8 cellular contexts compared by ENCODE assay signal in the genomic region with DNA sequence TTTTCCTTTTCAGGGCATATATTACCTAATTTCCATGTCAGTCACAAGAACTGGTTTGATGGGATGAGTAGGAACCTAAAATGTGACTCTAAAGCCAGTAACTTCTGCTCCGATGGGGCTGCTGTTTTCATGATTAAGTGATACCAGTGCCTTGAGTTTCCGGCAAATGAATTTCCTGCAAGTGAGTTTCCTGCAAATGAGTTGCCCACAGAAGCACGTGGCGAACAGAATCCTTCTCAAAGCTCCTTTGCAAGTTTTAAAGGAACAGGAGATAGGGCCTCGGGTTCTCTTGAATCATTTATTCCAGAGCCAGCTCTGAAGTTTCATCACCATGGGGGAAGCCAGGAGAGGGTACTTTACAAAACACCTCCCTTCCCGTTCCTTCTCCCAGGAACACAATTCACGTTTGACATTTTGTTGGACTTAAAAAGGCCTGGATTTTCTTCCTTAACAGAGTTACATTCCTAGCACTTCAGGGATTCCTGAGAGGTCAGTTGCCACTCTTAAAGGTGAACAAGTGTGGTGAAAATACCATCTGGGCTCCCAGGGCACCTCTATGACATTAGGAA. TPM values are rescaled to one million over a fixed set of nuclear protein-coding genes. Genes with fewer than 3 reads are reported as not detected.
DNase-seq lines count a peak whose midpoint lies in the region; ATAC-seq, FAIRE-seq and TF ChIP-seq lines count a peak whose summit lies in the region.

No MANE protein-coding gene starts in this region.

- H3K79me2 ChIP-seq in PC-9 (ENCODE audit: low read depth) = peaks cover 25% of the 10 kb centered on the region

- H3K27me3 ChIP-seq in PC-9 (ENCODE audit: insufficient read depth, low read depth) (no peaks in the 10 kb centered on the region), MG63 (no peaks in the 10 kb centered on the region)

- H3F3A ChIP-seq in PC-9 (ENCODE audit: insufficient read depth, low read depth) = peaks cover 34% of the 10 kb centered on the region

- intact Hi-C loops in CD14-positive monocyte (cut with micrococcal nuclease) (no loop called here), PC-9 (cut with micrococcal nuclease; ENCODE audit: unreplicated experiment) (loop anchor here (2.0 kb wide), 1 partner anchor 39 kb away; no protein-coding TSS in a partner anchor)

- peak overlapping the region; percentile 4 to 68 for H3K4me3 Mint-ChIP-seq in CD14-positive monocyte
- H3K4me3 Mint-ChIP-seq in natural killer cell treated with Interleukin-12 subunit alpha and Interleukin-12 subunit beta and Interleukin-15 and Interleukin-18, amount 100 ng/mL, for 72 hours = peak overlapping the region; percentile 92

- TF ChIP-seq CTCF in CD14-positive monocyte (IDR thresholded peaks at IDR 0.05) (no peak), PC-9 (conservative IDR thresholded peaks at IDR 0.05) (no peak), D721Med (IDR thresholded peaks at IDR 0.05; ENCODE audit: insufficient read depth, missing control alignments) (no peak)

- no peaks in the 10 kb centered on the region for H3K9me2 ChIP-seq in PC-9 (ENCODE audit: insufficient read depth)

- peak overlapping the region; percentile 71 to 90 (median 78) for H3K27ac Mint-ChIP-seq in CD14-positive monocyte
- H3K27ac Mint-ChIP-seq in natural killer cell treated with Interleukin-12 subunit alpha and Interleukin-12 subunit beta and Interleukin-15 and Interleukin-18, amount 100 ng/mL, for 72 hours = peak overlapping the region; percentile 87 to 97

- H3K4me3 ChIP-seq in PC-9 (peak overlapping the region; percentile 7; the same call in 1 of the 2 replicates), MG63 (no peak overlapping the region)

- POLR2A ChIA-PET in PC-9 (lab: Charles Lee; ENCODE audit: unreplicated experiment) = interaction anchor here (0.6 to 0.7 kb wide), 3 partner anchors 117 to 633 kb away, joined by 3 to 6 read pairs (median 3); a partner anchor contains a TSS

- no peak for FAIRE-seq in D721Med (lab: Jason Lieb, UNC)

- H3K27me3 Mint-ChIP-seq in CD14-positive monocyte (ENCODE audit: low read depth in 3 of 3) = peaks cover 0 to 5% (median 0%) of the 10 kb centered on the region in 3 donors
- no peaks in the 10 kb centered on the region for H3K27me3 Mint-ChIP-seq in natural killer cell treated with Interleukin-12 subunit alpha and Interleukin-12 subunit beta and Interleukin-15 and Interleukin-18, amount 100 ng/mL, for 72 hours

- H3K36me3 Mint-ChIP-seq in CD14-positive monocyte = peaks cover 6 to 9% of the 10 kb centered on the region in 2 donors
- peaks cover 7% of the 10 kb centered on the region for H3K36me3 Mint-ChIP-seq in natural killer cell treated with Interleukin-12 subunit alpha and Interleukin-12 subunit beta and Interleukin-15 and Interleukin-18, amount 100 ng/mL, for 72 hours

- DNase-seq in CD14-positive monocyte (ENCODE audit: low spot score) (peak; percentile 51), PC-9 (peak; percentile 35 to 90), dedifferentiated amniotic fluid mesenchymal stem cell (ENCODE audit: extremely low spot score) (peak; percentile 22), MG63 (no peak), D721Med (ENCODE audit: insufficient read length, low spot score) (no peak), NCI-H1048 (lab: John Stamatoyannopoulos, UW) (no peak)
- peak; percentile 76 for DNase-seq in natural killer cell treated with Interleukin-12 subunit alpha and Interleukin-12 subunit beta and Interleukin-15 and Interleukin-18, amount 100 ng/mL, for 72 hours (ENCODE audit: low spot score)

- ATAC-seq in natural killer cell treated with Interleukin-12 subunit alpha and Interleukin-12 subunit beta and Interleukin-15 and Interleukin-18, amount 100 ng/mL, for 72 hours = no peak
- ATAC-seq in HG02642 (IDR thresholded peaks at IDR 0.05; ENCODE audit: poor library complexity, unreplicated experiment) = no peak

- H3K4me2 ChIP-seq in PC-9 = peak overlapping the region; percentile 61

- CTCF ChIA-PET in PC-9 (lab: Charles Lee) = interaction anchor here (1.2 to 1.9 kb wide), 2 partner anchors 10 to 16 kb away, joined by 6 to 13 read pairs; no protein-coding TSS in a partner anchor

- peak overlapping the region; percentile 80 for H3K27ac ChIP-seq in PC-9

- H4K20me1 ChIP-seq in PC-9 (ENCODE audit: insufficient read depth) = peaks cover 15% of the 10 kb centered on the region

- H3K9me3 ChIP-seq in PC-9 (ENCODE audit: insufficient read depth, low read depth) (no peaks in the 10 kb centered on the region), MG63 (no peaks in the 10 kb centered on the region)

- no peaks in the 10 kb centered on the region for H3K36me3 ChIP-seq in PC-9 (ENCODE audit: low read depth)
- H3K36me3 ChIP-seq in MG63 = no peaks in the 10 kb centered on the region

- peaks cover 0 to 2% (median 0%) of the 10 kb centered on the region in 7 donors for H3K9me3 Mint-ChIP-seq in CD14-positive monocyte
- no peaks in the 10 kb centered on the region for H3K9me3 Mint-ChIP-seq in natural killer cell treated with Interleukin-12 subunit alpha and Interleukin-12 subunit beta and Interleukin-15 and Interleukin-18, amount 100 ng/mL, for 72 hours

- peaks cover 54% of the 10 kb centered on the region for H3K4me1 Mint-ChIP-seq in CD14-positive monocyte
- peaks cover 41 to 42% of the 10 kb centered on the region in 2 donors for H3K4me1 Mint-ChIP-seq in natural killer cell treated with Interleukin-12 subunit alpha and Interleukin-12 subunit beta and Interleukin-15 and Interleukin-18, amount 100 ng/mL, for 72 hours (ENCODE audit: low read depth in 2 of 2)

- H3K4me1 ChIP-seq in PC-9 (replicated peaks; ENCODE audit: insufficient read depth) = peaks cover 48% of the 10 kb centered on the region

- H2AFZ ChIP-seq in PC-9 = peak overlapping the region; percentile 64

- no TSS peak for BruUV-seq in PC-9 (replicated peaks; lab: Mats Ljungman, UMichigan)

RNA-seq across cellular contexts. Expression of a gene that starts 2.2 kb away (rescaled TPM):
- polyA plus RNA-seq in CD14-positive monocyte = 10 to 100 TPM; 11.6 to 15.1 TPM
- total RNA-seq in PC-9 (2021) = 16.0 and 18.3 TPM in 2 replicates
- total RNA-seq in natural killer cell treated with Interleukin-12 subunit alpha and Interleukin-12 subunit beta and Interleukin-15 and Interleukin-18, amount 100 ng/mL, for 72 hours = 10 to 100 TPM; 35.2 to 42.1 TPM
- 4.4 and 11.0 TPM in 2 replicates for total RNA-seq in MG63 (2014; rRNA removed; shearing (Covaris generic); ENCODE audit: low replicate concordance)

RNA-seq across cellular contexts. Expression of a gene that starts 28.6 kb away (rescaled TPM):
- 1 to 10 TPM; 4.5 to 6.1 TPM for polyA plus RNA-seq in CD14-positive monocyte
- total RNA-seq in PC-9 (2021) = 58.3 and 66.8 TPM in 2 replicates
- 1 to 10 TPM; 5.0 to 8.9 TPM for total RNA-seq in natural killer cell treated with Interleukin-12 subunit alpha and Interleukin-12 subunit beta and Interleukin-15 and Interleukin-18, amount 100 ng/mL, for 72 hours
- 19.6 and 47.5 TPM in 2 replicates for total RNA-seq in MG63 (2014; rRNA removed; shearing (Covaris generic); ENCODE audit: low replicate concordance)

Comparison
In these comparisons a context has a peak if more than half of its experiments do, and no peak if none do; other contexts are left out.
1. DNase-seq: peak in CD14-positive monocyte (single experiment), PC-9 (2 of 2), dedifferentiated amniotic fluid mesenchymal stem cell (single experiment) and natural killer cell treated with Interleukin-12 subunit alpha and Interleukin-12 subunit beta and Interleukin-15 and Interleukin-18, amount 100 ng/mL, for 72 hours (single experiment); none in MG63 (single experiment), D721Med (single experiment) and NCI-H1048 (single experiment).